Comparison of ENCODE assay signal across 8 cellular contexts in the genomic region with DNA sequence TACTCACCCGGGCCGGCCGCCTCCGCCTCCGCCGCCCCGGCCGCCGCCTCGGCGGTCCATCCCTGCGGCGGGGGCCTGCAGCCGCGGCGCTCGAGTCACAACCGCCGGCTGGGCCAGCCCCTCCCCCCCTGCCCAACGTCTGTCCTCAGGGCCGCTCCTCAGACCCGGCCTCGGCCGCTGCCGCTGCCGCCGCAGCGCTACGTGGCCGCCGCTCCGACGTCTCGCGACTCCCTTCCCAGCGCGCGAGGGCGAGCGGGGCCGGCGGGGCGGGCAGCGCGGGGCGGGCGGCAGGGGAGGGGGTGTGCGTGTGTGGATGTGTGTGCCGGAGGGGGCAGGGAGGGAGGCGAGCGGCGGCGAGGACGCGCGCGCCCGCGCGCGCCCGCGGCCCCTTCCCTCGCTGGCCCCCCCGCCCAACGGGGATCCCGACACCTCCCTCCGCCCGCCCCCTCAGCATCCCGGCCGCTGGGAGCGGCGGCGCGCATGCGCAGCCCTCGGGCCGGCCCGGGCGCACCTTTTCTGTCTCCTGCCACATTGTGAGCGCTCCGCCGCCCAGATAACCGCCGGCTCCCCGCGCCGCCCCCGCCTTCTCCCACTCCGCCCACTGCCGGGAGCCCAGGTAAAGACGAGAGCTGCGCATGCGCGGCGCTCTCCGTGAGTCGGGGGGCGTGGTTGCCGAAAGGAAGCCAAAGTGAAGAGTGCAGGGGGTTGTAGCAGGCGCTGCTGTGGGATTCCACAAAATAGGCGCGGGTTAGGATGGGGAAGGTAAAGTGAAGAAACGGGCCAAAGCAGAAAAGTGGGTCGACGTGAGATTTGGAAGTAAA. TPM values are rescaled to one million over a fixed set of nuclear protein-coding genes. Genes with fewer than 3 reads are reported as not detected.
DNase-seq lines count a peak whose midpoint lies in the region; ATAC-seq and TF ChIP-seq lines count a peak whose summit lies in the region.

A gene (minus strand): TSS at position 349 of the 821 bp plus-strand sequence. CDS start 44,525 bp downstream, outside the sequence.

- H3K9me3 ChIP-seq in right cardiac atrium (ENCODE audit: control insufficient read depth, low read length) (no peaks in the 10 kb centered on the region), uterus (no peaks in the 10 kb centered on the region)

- peak; percentile 47 for TF ChIP-seq POLR2A in GM15510 (IDR thresholded peaks at IDR 0.05; ENCODE audit: borderline replicate concordance, extremely low read depth, insufficient read length)
- TF ChIP-seq POLR2A in uterus (IDR thresholded peaks at IDR 0.05): peak in 1 of 2 donors; percentile 56

- TF ChIP-seq CTCF in uterus (IDR thresholded peaks at IDR 0.05): no peak

- intact Hi-C loops in T-helper 2 cell treated with Interferon-gamma antibody and Interleukin-4, amounts not matched to agents 100 ng/mL and 5 ng/mL, for 36 hours (cut with micrococcal nuclease): loop anchor here (1.0 to 5.0 kb wide), 3 partner anchors 20 to 170 kb away; no protein-coding TSS in a partner anchor
- intact Hi-C loops in right cardiac atrium (cut with DNase I) (no loop called here), uterus (cut with DNase I; ENCODE audit: low total_unique reads) (no loop called here)

- H3K27me3 ChIP-seq in right cardiac atrium (ENCODE audit: control insufficient read depth, insufficient read depth) (no peaks in the 10 kb centered on the region), rectal smooth muscle tissue (ENCODE audit: control insufficient read depth, insufficient read depth, low read length) (no peaks in the 10 kb centered on the region), uterus (no peaks in the 10 kb centered on the region)

- H3K4me3 ChIP-seq in right cardiac atrium (ENCODE audit: low read length) (peak within 1 kb of the TSS; percentile 94), rectal smooth muscle tissue (ENCODE audit: low read length) (peak within 1 kb of the TSS; percentile 91), uterus (peak within 1 kb of the TSS; percentile 89 to 98)

- peak; percentile 97 to 98 for DNase-seq in NCI-H187 (lab: John Stamatoyannopoulos, UW)
- DNase-seq in anterior cingulate cortex (lab: John Stamatoyannopoulos, UW): peak in 57 of 58 donors; percentile 37 to 94 (median 86)
- DNase-seq in right cardiac atrium: peak; percentile 86 to 96 (median 96)
- peak; percentile 90 to 91 for DNase-seq in uterus

- H3K36me3 ChIP-seq in rectal smooth muscle tissue (ENCODE audit: control insufficient read depth, insufficient read depth, low read length): no peaks in the 10 kb centered on the region
- no peaks in the 10 kb centered on the region for H3K36me3 ChIP-seq in uterus

- ATAC-seq in HG02885 (IDR thresholded peaks at IDR 0.05; ENCODE audit: poor library complexity, unreplicated experiment) (peak; percentile 74), right cardiac atrium (peak; percentile 94)

- H3K27ac ChIP-seq in right cardiac atrium (ENCODE audit: low read length): peak within 1 kb of the TSS; percentile 97
- H3K27ac ChIP-seq in rectal smooth muscle tissue (ENCODE audit: low read depth, low read length): peak within 1 kb of the TSS; percentile 89
- peak within 1 kb of the TSS; percentile 94 for H3K27ac ChIP-seq in uterus

- WGBS in right cardiac atrium: under 1% methylated on average over 90 of the region's 106 CpGs

- H3K9ac ChIP-seq in rectal smooth muscle tissue (ENCODE audit: low read length): peak within 1 kb of the TSS; percentile 84

- H3K4me1 ChIP-seq in right cardiac atrium (ENCODE audit: control insufficient read depth, insufficient read depth, low read length) (peaks cover 6% of the 10 kb centered on the region), rectal smooth muscle tissue (ENCODE audit: control insufficient read depth, insufficient read depth, low read length) (peaks cover 39% of the 10 kb centered on the region), uterus (no peaks in the 10 kb centered on the region)

RNA-seq across cellular contexts. Expression of the gene that starts here (rescaled TPM):
- total RNA-seq in T-helper 2 cell treated with Interferon-gamma antibody and Interleukin-4, amounts not matched to agents 100 ng/mL and 5 ng/mL, for 36 hours: 22.0 and 23.6 TPM in 2 replicates
- total RNA-seq in right cardiac atrium (10 to 100 TPM; 23.7 to 30.7 (median 24.4) TPM), uterus (10 to 100 TPM; 17.6 to 65.3 (median 36.2) TPM)
- 15.3 TPM for polyA plus RNA-seq in right cardiac atrium

Comparison
In these comparisons a context has a peak if more than half of its experiments do, and no peak if none do; other contexts are left out.
1. Peak in every context shown above with its lines: DNase-seq, ATAC-seq, H3K4me3 ChIP-seq and H3K27ac ChIP-seq.